1 cellular context compared by ENCODE assay signal in the genomic region with DNA sequence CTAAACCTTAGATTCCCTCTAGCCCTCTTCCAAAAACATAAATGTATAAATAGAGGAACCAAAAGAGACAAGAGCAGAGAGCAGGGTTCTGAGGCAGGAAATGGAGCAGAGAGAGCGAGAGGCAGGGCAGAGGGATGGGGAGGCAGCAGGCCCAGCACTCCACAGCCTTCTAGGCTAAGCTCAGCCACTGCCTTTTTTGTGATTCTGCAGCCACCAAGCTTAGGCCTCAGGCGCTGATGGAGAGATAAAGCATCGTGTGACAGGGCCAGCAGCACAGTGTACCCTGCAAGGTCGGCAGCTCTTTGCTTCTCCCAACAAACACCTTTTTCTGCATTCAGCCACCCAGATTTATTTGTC.
TF ChIP-seq lines count a peak whose summit lies in the region.

No MANE protein-coding gene starts in this region.

TF ChIP-seq in HepG2, 621 proteins besides CTCF, POLR2A, EP300 and RAD21:
- TF ChIP-seq, protein P1, sequence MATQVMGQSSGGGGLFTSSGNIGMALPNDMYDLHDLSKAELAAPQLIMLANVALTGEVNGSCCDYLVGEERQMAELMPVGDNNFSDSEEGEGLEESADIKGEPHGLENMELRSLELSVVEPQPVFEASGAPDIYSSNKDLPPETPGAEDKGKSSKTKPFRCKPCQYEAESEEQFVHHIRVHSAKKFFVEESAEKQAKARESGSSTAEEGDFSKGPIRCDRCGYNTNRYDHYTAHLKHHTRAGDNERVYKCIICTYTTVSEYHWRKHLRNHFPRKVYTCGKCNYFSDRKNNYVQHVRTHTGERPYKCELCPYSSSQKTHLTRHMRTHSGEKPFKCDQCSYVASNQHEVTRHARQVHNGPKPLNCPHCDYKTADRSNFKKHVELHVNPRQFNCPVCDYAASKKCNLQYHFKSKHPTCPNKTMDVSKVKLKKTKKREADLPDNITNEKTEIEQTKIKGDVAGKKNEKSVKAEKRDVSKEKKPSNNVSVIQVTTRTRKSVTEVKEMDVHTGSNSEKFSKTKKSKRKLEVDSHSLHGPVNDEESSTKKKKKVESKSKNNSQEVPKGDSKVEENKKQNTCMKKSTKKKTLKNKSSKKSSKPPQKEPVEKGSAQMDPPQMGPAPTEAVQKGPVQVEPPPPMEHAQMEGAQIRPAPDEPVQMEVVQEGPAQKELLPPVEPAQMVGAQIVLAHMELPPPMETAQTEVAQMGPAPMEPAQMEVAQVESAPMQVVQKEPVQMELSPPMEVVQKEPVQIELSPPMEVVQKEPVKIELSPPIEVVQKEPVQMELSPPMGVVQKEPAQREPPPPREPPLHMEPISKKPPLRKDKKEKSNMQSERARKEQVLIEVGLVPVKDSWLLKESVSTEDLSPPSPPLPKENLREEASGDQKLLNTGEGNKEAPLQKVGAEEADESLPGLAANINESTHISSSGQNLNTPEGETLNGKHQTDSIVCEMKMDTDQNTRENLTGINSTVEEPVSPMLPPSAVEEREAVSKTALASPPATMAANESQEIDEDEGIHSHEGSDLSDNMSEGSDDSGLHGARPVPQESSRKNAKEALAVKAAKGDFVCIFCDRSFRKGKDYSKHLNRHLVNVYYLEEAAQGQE (IDR thresholded peaks at IDR 0.05; ENCODE audit: borderline replicate concordance in 1 of 2, low read depth in 1 of 2, low read length in 2 of 2) = no peak
- TF ChIP-seq, protein P2, sequence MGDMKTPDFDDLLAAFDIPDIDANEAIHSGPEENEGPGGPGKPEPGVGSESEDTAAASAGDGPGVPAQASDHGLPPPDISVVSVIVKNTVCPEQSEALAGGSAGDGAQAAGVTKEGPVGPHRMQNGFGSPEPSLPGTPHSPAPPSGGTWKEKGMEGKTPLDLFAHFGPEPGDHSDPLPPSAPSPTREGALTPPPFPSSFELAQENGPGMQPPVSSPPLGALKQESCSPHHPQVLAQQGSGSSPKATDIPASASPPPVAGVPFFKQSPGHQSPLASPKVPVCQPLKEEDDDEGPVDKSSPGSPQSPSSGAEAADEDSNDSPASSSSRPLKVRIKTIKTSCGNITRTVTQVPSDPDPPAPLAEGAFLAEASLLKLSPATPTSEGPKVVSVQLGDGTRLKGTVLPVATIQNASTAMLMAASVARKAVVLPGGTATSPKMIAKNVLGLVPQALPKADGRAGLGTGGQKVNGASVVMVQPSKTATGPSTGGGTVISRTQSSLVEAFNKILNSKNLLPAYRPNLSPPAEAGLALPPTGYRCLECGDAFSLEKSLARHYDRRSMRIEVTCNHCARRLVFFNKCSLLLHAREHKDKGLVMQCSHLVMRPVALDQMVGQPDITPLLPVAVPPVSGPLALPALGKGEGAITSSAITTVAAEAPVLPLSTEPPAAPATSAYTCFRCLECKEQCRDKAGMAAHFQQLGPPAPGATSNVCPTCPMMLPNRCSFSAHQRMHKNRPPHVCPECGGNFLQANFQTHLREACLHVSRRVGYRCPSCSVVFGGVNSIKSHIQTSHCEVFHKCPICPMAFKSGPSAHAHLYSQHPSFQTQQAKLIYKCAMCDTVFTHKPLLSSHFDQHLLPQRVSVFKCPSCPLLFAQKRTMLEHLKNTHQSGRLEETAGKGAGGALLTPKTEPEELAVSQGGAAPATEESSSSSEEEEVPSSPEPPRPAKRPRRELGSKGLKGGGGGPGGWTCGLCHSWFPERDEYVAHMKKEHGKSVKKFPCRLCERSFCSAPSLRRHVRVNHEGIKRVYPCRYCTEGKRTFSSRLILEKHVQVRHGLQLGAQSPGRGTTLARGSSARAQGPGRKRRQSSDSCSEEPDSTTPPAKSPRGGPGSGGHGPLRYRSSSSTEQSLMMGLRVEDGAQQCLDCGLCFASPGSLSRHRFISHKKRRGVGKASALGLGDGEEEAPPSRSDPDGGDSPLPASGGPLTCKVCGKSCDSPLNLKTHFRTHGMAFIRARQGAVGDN (CRISPR knock-in tag; IDR thresholded peaks at IDR 0.05) = peak; percentile 20; the same call in 1 of the 2 replicates
- TF ChIP-seq GATA4 (IDR thresholded peaks at IDR 0.05; ENCODE audit: borderline replicate concordance, low read depth) (no peak), ZFX (CRISPR knock-in tag; IDR thresholded peaks at IDR 0.05; ENCODE audit: low read depth) (peak; percentile 70), RNF2 (conservative IDR thresholded peaks at IDR 0.05; ENCODE audit: low read depth) (no peak), MIER2 (CRISPR knock-in tag; IDR thresholded peaks at IDR 0.05) (peak; percentile 4; the same call in 1 of the 2 replicates), ZFY (CRISPR knock-in tag; IDR thresholded peaks at IDR 0.05) (peak; percentile 54; the same call in 1 of the 2 replicates)
- TF ChIP-seq, protein P3, sequence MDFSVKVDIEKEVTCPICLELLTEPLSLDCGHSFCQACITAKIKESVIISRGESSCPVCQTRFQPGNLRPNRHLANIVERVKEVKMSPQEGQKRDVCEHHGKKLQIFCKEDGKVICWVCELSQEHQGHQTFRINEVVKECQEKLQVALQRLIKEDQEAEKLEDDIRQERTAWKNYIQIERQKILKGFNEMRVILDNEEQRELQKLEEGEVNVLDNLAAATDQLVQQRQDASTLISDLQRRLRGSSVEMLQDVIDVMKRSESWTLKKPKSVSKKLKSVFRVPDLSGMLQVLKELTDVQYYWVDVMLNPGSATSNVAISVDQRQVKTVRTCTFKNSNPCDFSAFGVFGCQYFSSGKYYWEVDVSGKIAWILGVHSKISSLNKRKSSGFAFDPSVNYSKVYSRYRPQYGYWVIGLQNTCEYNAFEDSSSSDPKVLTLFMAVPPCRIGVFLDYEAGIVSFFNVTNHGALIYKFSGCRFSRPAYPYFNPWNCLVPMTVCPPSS (IDR thresholded peaks at IDR 0.05) = no peak
- TF ChIP-seq, protein P4, sequence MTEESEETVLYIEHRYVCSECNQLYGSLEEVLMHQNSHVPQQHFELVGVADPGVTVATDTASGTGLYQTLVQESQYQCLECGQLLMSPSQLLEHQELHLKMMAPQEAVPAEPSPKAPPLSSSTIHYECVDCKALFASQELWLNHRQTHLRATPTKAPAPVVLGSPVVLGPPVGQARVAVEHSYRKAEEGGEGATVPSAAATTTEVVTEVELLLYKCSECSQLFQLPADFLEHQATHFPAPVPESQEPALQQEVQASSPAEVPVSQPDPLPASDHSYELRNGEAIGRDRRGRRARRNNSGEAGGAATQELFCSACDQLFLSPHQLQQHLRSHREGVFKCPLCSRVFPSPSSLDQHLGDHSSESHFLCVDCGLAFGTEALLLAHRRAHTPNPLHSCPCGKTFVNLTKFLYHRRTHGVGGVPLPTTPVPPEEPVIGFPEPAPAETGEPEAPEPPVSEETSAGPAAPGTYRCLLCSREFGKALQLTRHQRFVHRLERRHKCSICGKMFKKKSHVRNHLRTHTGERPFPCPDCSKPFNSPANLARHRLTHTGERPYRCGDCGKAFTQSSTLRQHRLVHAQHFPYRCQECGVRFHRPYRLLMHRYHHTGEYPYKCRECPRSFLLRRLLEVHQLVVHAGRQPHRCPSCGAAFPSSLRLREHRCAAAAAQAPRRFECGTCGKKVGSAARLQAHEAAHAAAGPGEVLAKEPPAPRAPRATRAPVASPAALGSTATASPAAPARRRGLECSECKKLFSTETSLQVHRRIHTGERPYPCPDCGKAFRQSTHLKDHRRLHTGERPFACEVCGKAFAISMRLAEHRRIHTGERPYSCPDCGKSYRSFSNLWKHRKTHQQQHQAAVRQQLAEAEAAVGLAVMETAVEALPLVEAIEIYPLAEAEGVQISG (CRISPR knock-in tag; IDR thresholded peaks at IDR 0.05) = peak; percentile 14; the same call in 1 of the 2 replicates
